ENCODE assay signal across 21 cellular contexts in the genomic region with DNA sequence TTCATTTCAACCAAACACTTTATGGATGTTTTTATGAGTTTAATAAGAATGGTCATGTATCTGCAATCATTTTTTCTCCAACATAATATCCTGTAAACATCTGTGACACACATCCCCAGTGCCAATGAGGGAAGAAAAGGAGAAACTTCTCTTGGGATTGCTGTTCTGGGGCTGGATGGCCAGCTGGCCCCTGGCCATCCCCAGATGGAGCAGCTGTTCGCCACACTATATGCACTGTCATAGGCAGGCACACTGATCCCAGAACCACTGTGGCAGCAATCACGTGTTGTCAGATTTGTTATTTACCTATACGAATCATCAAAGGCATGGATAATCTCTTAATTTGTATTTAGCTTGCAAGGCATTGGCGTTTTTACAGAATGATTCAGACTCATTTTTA.
"Had no signal": no experiment of that assay in that cellular context is flagged by ENCODE, and none has a peak within 500 bp of the region (broad histone marks: within the 10 kb centered on the region; RNA-seq: fewer than 3 reads in every experiment).

No MANE protein-coding gene starts in this region.

- ATAC-seq: body of pancreas, left lung, upper lobe of right lung had no signal

- H3K27ac Mint-ChIP-seq: activated B cell treated with CpG ODN at 0.5 μM for 24 hours; activated CD4-positive, alpha-beta memory T cell treated with anti-CD3 and anti-CD28 coated beads for 36 hours; activated naive CD8-positive, alpha-beta T cell treated with anti-CD3 and anti-CD28 coated beads for 36 hours; endodermal cell; nephron progenitor cell had no signal

- DNase-seq: activated B cell treated with CpG ODN at 0.5 μM for 24 hours; activated CD4-positive, alpha-beta memory T cell treated with anti-CD3 and anti-CD28 coated beads for 36 hours; activated CD4-positive, alpha-beta T cell treated with anti-CD3 and anti-CD28 coated beads for 4 hours; activated naive CD4-positive, alpha-beta T cell; activated naive CD8-positive, alpha-beta T cell treated with anti-CD3 and anti-CD28 coated beads for 36 hours; activated T-cell treated with anti-CD3 and anti-CD28 coated beads for 4 hours; body of pancreas; colonic mucosa; endodermal cell; gastrocnemius medialis; heart right ventricle; left lung; mammary epithelial cell; midbrain; nephron progenitor cell; nucleus accumbens; stimulated activated CD4-positive, alpha-beta T cell treated with anti-CD3 and anti-CD28 coated beads, Interleukin-1b, Interleukin-23, amount 100 ng/mL, for 48 hours; stimulated activated CD8-positive, alpha-beta memory T cell treated with anti-CD3 and anti-CD28 coated beads, Interleukin-4, amount 100 ng/mL, for 48 hours; stimulated activated naive CD4-positive, alpha-beta T cell; upper lobe of right lung had no signal

- H3K4me1 Mint-ChIP-seq: activated B cell treated with CpG ODN at 0.5 μM for 24 hours; central memory CD8-positive, alpha-beta T cell; endodermal cell; nephron progenitor cell had no signal

- H3K4me3 Mint-ChIP-seq: activated B cell treated with CpG ODN at 0.5 μM for 24 hours; activated CD4-positive, alpha-beta memory T cell treated with anti-CD3 and anti-CD28 coated beads for 36 hours; activated naive CD8-positive, alpha-beta T cell treated with anti-CD3 and anti-CD28 coated beads for 36 hours; central memory CD8-positive, alpha-beta T cell; endodermal cell; nephron progenitor cell had no signal

- H3K36me3 Mint-ChIP-seq: activated CD4-positive, alpha-beta memory T cell treated with anti-CD3 and anti-CD28 coated beads for 36 hours; activated naive CD8-positive, alpha-beta T cell treated with anti-CD3 and anti-CD28 coated beads for 36 hours had no signal

- H3K27me3 Mint-ChIP-seq: activated B cell treated with CpG ODN at 0.5 μM for 24 hours; activated naive CD8-positive, alpha-beta T cell treated with anti-CD3 and anti-CD28 coated beads for 36 hours had no signal

- H3K9me3 Mint-ChIP-seq: activated B cell treated with CpG ODN at 0.5 μM for 24 hours; activated CD4-positive, alpha-beta memory T cell treated with anti-CD3 and anti-CD28 coated beads for 36 hours; activated naive CD8-positive, alpha-beta T cell treated with anti-CD3 and anti-CD28 coated beads for 36 hours; central memory CD8-positive, alpha-beta T cell; endodermal cell; nephron progenitor cell had no signal
